Comparison of ENCODE assay signal across 8 cellular contexts in genomic region chr3:139120336-139120971, GRCh38.
DNase-seq lines count a peak whose midpoint lies in the region; FAIRE-seq and TF ChIP-seq lines count a peak whose summit lies in the region.

No MANE protein-coding gene starts in this region.

- H3K27me3 ChIP-seq in fibroblast of lung (ENCODE audit: control insufficient read depth, insufficient read depth, low read length) = no peaks in the 10 kb centered on the region

- no peaks in the 10 kb centered on the region for H3K9me3 ChIP-seq in fibroblast of lung (ENCODE audit: control insufficient read depth, insufficient read depth, low read depth, low read length)

- peak; percentile 26 for DNase-seq in NCI-H748 (lab: John Stamatoyannopoulos, UW; ENCODE audit: unreplicated experiment)
- no peak for DNase-seq in NCI-H748 treated with DMSO at 0.1 percent for 48 hours (lab: John Stamatoyannopoulos, UW)
- DNase-seq in NOMO-1 treated with dmso at 0.1 percent for 144 hours (lab: John Stamatoyannopoulos, UW; ENCODE audit: unreplicated experiment) = peak; percentile 15
- peak; percentile 70 to 93 for DNase-seq in fibroblast of lung (ENCODE audit: low read depth in 2 of 2)
- peak; percentile 93 for DNase-seq in skeletal muscle cell (ENCODE audit: low read depth)
- no peak for DNase-seq in GM12891 (ENCODE audit: insufficient read length, low spot score)
- no peak for DNase-seq in 8988T
- DNase-seq in GDM1 (lab: John Stamatoyannopoulos, UW) = no peak

- H3K27ac ChIP-seq in fibroblast of lung (ENCODE audit: insufficient read depth, low read length) = peak overlapping the region; percentile 27

- TF ChIP-seq POLR2A in GM12891 (IDR thresholded peaks at IDR 0.05; ENCODE audit: low read depth, low read length) = no peak

- no peaks in the 10 kb centered on the region for H3K79me2 ChIP-seq in fibroblast of lung (ENCODE audit: control insufficient read depth, insufficient read depth, low read length)

- peak overlapping the region; percentile 8 for H3K4me2 ChIP-seq in fibroblast of lung (ENCODE audit: extremely low read depth, insufficient read depth, low read length)

- no peak for FAIRE-seq in GM12891 (lab: Jason Lieb, UNC)

- H3K36me3 ChIP-seq in fibroblast of lung (ENCODE audit: control insufficient read depth, insufficient read depth, low read length) = no peaks in the 10 kb centered on the region

- TF ChIP-seq CTCF in fibroblast of lung (conservative IDR thresholded peaks at IDR 0.05 in 1 of 2, IDR thresholded peaks at IDR 0.05 in 1 of 2; ENCODE audit: low read depth in 1 of 2, low read length in 2 of 2) = no peak

- no peaks in the 10 kb centered on the region for H4K20me1 ChIP-seq in fibroblast of lung (ENCODE audit: control insufficient read depth, extremely low read depth, insufficient read depth, low read length)

- H2AFZ ChIP-seq in fibroblast of lung (ENCODE audit: low read length) = no peak overlapping the region

- no peak overlapping the region for H3K4me3 ChIP-seq in fibroblast of lung (replicated peaks in 1 of 4; ENCODE audit: control extremely low read depth in 1 of 4, insufficient read depth in 1 of 4, low read depth in 3 of 4, low read length in 4 of 4)
- no peak overlapping the region for H3K4me3 ChIP-seq in skeletal muscle cell (ENCODE audit: low read depth, low read length)

- peaks cover 21% of the 10 kb centered on the region for H3K4me1 ChIP-seq in fibroblast of lung (ENCODE audit: control insufficient read depth, extremely low read depth, insufficient read depth, low read length)

- H3K9ac ChIP-seq in fibroblast of lung (ENCODE audit: insufficient read depth, low read length) = no peak overlapping the region

TF ChIP-seq in GM12891, 5 proteins besides CTCF, POLR2A, EP300 and RAD21:
- TF ChIP-seq SPI1 (IDR thresholded peaks at IDR 0.05; ENCODE audit: low read depth, low read length) = no peak

Comparison
In these comparisons a context has a peak if more than half of its experiments do, and no peak if none do; other contexts are left out.
1. DNase-seq: peak in NCI-H748 (single experiment), NOMO-1 treated with dmso at 0.1 percent for 144 hours (single experiment), fibroblast of lung (2 of 2) and skeletal muscle cell (single experiment); none in NCI-H748 treated with DMSO at 0.1 percent for 48 hours (single experiment), GM12891 (single experiment), 8988T (single experiment) and GDM1 (single experiment).